In genomic region chr5:172868436-172868923, GRCh38 we compare ENCODE assay signal across 11 cellular contexts. TPM values are rescaled to one million over a fixed set of nuclear protein-coding genes. Genes with fewer than 3 reads are reported as not detected.
DNase-seq lines count a peak whose midpoint lies in the region; ATAC-seq, FAIRE-seq and TF ChIP-seq lines count a peak whose summit lies in the region.
"Had no signal": no experiment of that assay in that cellular context is flagged by ENCODE, and none has a peak within 500 bp of the region (broad histone marks: within the 10 kb centered on the region; RNA-seq: fewer than 3 reads in every experiment).

No MANE protein-coding gene starts in this region.

- no peak overlapping the region for H2BK120ac ChIP-seq in H1 (replicated peaks; ENCODE audit: low read depth, low read length)

- H3K23me2 ChIP-seq in H1 (ENCODE audit: low read depth, low read length), result no peaks in the 10 kb centered on the region

- no TSS peak for BruUV-seq in Panc1 (replicated peaks; lab: Mats Ljungman, UMichigan)

- H4K20me1 ChIP-seq in H1 (replicated peaks in 1 of 2; ENCODE audit: control insufficient read depth in 1 of 2, insufficient read depth in 2 of 2, low read length in 2 of 2) (peaks cover 18 to 30% of the 10 kb centered on the region in 2 experiments), neural progenitor cell (ENCODE audit: low read depth) (peaks cover 82% of the 10 kb centered on the region)

- H3K4ac ChIP-seq in H1 (replicated peaks; ENCODE audit: insufficient read length, low read depth, low read length), result no peak overlapping the region

- no peak overlapping the region for H2BK20ac ChIP-seq in H1 (ENCODE audit: low read length)

- no peaks in the 10 kb centered on the region for H3K27me3 Mint-ChIP-seq in neural progenitor cell (ENCODE audit: insufficient read depth, low read depth)

- no peak for TF ChIP-seq RAD21 in H1 (IDR thresholded peaks at IDR 0.05 in 1 of 2, conservative IDR thresholded peaks at IDR 0.05 in 1 of 2; ENCODE audit: low read depth in 2 of 2, low read length in 2 of 2)

- H3K14ac ChIP-seq in H1 (ENCODE audit: insufficient read length), result no peak overlapping the region

- no peak overlapping the region for H3K23ac ChIP-seq in H1 (ENCODE audit: insufficient read length)

- H4K5ac ChIP-seq in H1 (ENCODE audit: insufficient read length, low read depth, low read length), result no peak overlapping the region

- 89% methylated on average over 9 of the region's 9 CpGs; no CpG with 5 or more reads in 1 of the 2 experiments for WGBS in H1 (ENCODE audit: extremely low coverage in 1 of 2, insufficient coverage in 1 of 2, insufficient read length in 1 of 2, insufficient replicate concordance in 2 of 2, low coverage in 1 of 2, low lambda C conversion rate in 2 of 2, missing lambda C conversion rate in 1 of 2), 2 experiments

- no peak overlapping the region for H2AK5ac ChIP-seq in H1 (ENCODE audit: low read depth, low read length)

- H3K27me3 ChIP-seq in Panc1 (ENCODE audit: control insufficient read depth, insufficient read depth, low read length) (no peaks in the 10 kb centered on the region), H1 (replicated peaks in 1 of 4; ENCODE audit: control insufficient read depth in 3 of 4, extremely low read depth in 1 of 4, insufficient read depth in 3 of 4, low read length in 3 of 4) (no peaks in the 10 kb centered on the region), neural progenitor cell (no peaks in the 10 kb centered on the region)
- H3K27me3 ChIP-seq: BE2C had no signal

- CTCF ChIA-PET in Panc1 (lab: Charles Lee), result no interaction called here
- CTCF ChIA-PET in H1 (lab: Charles Lee; ENCODE audit: partially characterized antibody), result interaction anchor here (0.9 to 1.2 kb wide), 2 partner anchors 64 to 148 kb away, joined by 3 read pairs; no protein-coding TSS in a partner anchor

- H3F3A ChIP-seq in neural progenitor cell (ENCODE audit: low read depth), result no peaks in the 10 kb centered on the region

- no peak overlapping the region for H3K4me2 ChIP-seq in H1 (ENCODE audit: insufficient read depth in 1 of 2, low read depth in 2 of 2, low read length in 2 of 2)
- no peak overlapping the region for H3K4me2 ChIP-seq in neural progenitor cell

- peak; percentile 80 for DNase-seq in A172 (ENCODE audit: low spot score)
- DNase-seq in Panc1 (ENCODE audit: low read depth, low spot score), result no peak
- DNase-seq in H1 (ENCODE audit: low read depth in 1 of 2, low spot score in 2 of 2), result no peak
- DNase-seq in neural progenitor cell (ENCODE audit: low spot score), result no peak
- DNase-seq in NAMALWA (ENCODE audit: low spot score), result no peak
- no peak for DNase-seq in SK-N-DZ (ENCODE audit: low spot score)
- DNase-seq in SIG-M5 treated with dmso at 0.1 percent for 504 hours (lab: John Stamatoyannopoulos, UW; ENCODE audit: unreplicated experiment), result no peak
- DNase-seq in activated CD4-positive, alpha-beta T cell treated with anti-CD3 and anti-CD28 coated beads for 1 hour, result no peak
- DNase-seq: stimulated activated CD4-positive, alpha-beta T cell treated with anti-CD3 and anti-CD28 coated beads, Interleukin-4, amount 100 ng/mL, for 1 hour had no signal

- H4K8ac ChIP-seq in H1 (ENCODE audit: extremely low read depth, insufficient read depth, low read length), result no peak overlapping the region

- H3K9me3 Mint-ChIP-seq in neural progenitor cell, result no peaks in the 10 kb centered on the region
- H3K9me3 Mint-ChIP-seq: WTC11 had no signal

- H3K4me1 ChIP-seq in Panc1 (ENCODE audit: control insufficient read depth, insufficient read depth, low read length) (peaks cover 99% of the 10 kb centered on the region), H1 (replicated peaks in 1 of 4; ENCODE audit: control insufficient read depth in 3 of 4, insufficient read depth in 4 of 4, low read length in 3 of 4) (peaks cover 15 to 49% (median 34%) of the 10 kb centered on the region in 4 experiments), neural progenitor cell (peaks cover 22% of the 10 kb centered on the region)

- H2BK12ac ChIP-seq in H1 (ENCODE audit: low read depth, low read length), result no peak overlapping the region

- H3K4me3 Mint-ChIP-seq in neural progenitor cell, result no peak overlapping the region
- H3K4me3 Mint-ChIP-seq: WTC11 had no signal

- H2BK15ac ChIP-seq in H1 (ENCODE audit: low read length), result no peak overlapping the region

- no peak overlapping the region for H4K91ac ChIP-seq in H1 (replicated peaks; ENCODE audit: insufficient read length, low read length)

- H3K36me3 ChIP-seq in Panc1 (ENCODE audit: control insufficient read depth, insufficient read depth, low read length), result no peaks in the 10 kb centered on the region
- H3K36me3 ChIP-seq in H1 (ENCODE audit: control insufficient read depth in 2 of 4, insufficient read depth in 4 of 4, low read length in 3 of 4), result no peaks in the 10 kb centered on the region; a peak in 1 of 8 replicates
- no peaks in the 10 kb centered on the region for H3K36me3 ChIP-seq in neural progenitor cell

- TF ChIP-seq CTCF in Panc1 (IDR thresholded peaks at IDR 0.05) (no peak), H1 (IDR thresholded peaks at IDR 0.05; ENCODE audit: control extremely low read depth in 1 of 3, insufficient read depth in 1 of 3, low read depth in 1 of 3, low read length in 3 of 3) (no peak), neural progenitor cell (IDR thresholded peaks at IDR 0.05) (no peak)

- H3K79me2 ChIP-seq in H1 (ENCODE audit: control insufficient read depth in 1 of 2, insufficient read depth in 2 of 2, low read length in 2 of 2) (peaks cover 0 to 51% of the 10 kb centered on the region in 2 experiments; a peak in 2 of 4 replicates), neural progenitor cell (ENCODE audit: low read depth) (peaks cover 17% of the 10 kb centered on the region)

- H2AFZ ChIP-seq in H1 (ENCODE audit: low read length) (no peak overlapping the region), neural progenitor cell (replicated peaks) (no peak overlapping the region)

- H3K56ac ChIP-seq in H1 (replicated peaks; ENCODE audit: insufficient read length, low read depth, low read length), result no peak overlapping the region

- H3K36me3 Mint-ChIP-seq in neural progenitor cell, result no peaks in the 10 kb centered on the region
- H3K36me3 Mint-ChIP-seq: WTC11 had no signal

- ATAC-seq in Panc1, result peak; percentile 69
- ATAC-seq: WTC11 had no signal

- in situ Hi-C loops in Panc1 (cut with HindIII; ENCODE audit: low pct_unique_long_range_greater_than_20kb, low sequenced_read_pairs), result no loop called here

- intact Hi-C loops in Panc1 (cut with micrococcal nuclease; ENCODE audit: unreplicated experiment), result loop anchor here (2.0 to 10.0 kb wide), 3 partner anchors 64 to 154 kb away; partner anchors contain the start of gene DUSP1

- H2BK5ac ChIP-seq in H1 (ENCODE audit: low read depth, low read length), result peak overlapping the region; percentile 38; the same call in 1 of the 2 replicates

- POLR2A ChIA-PET in Panc1 (lab: Charles Lee), result no interaction called here
- POLR2A ChIA-PET in H1 (lab: Charles Lee; ENCODE audit: partially characterized antibody), result interaction anchor here (1.0 to 1.3 kb wide), 4 partner anchors 10 to 98 kb away, joined by 3 to 4 read pairs (median 4); no protein-coding TSS in a partner anchor

- FAIRE-seq in H1 (lab: Jason Lieb, UNC), result no peak

- no peak for TF ChIP-seq POLR2A in H1 (IDR thresholded peaks at IDR 0.05; ENCODE audit: control extremely low read depth in 1 of 2, low read depth in 2 of 2, low read length in 2 of 2)

- TF ChIP-seq EP300 in H1 (IDR thresholded peaks at IDR 0.05; ENCODE audit: borderline replicate concordance in 1 of 2, low read depth in 2 of 2, low read length in 2 of 2), result no peak

- peaks cover 14% of the 10 kb centered on the region for H3K79me1 ChIP-seq in H1 (ENCODE audit: low read depth, low read length)

- H3K4me3 ChIP-seq in Panc1 (ENCODE audit: low read depth in 2 of 2, low read length in 2 of 2), result peak overlapping the region in 1 of 2 experiments; percentile 25; a peak in 2 of 4 replicates
- H3K4me3 ChIP-seq in H1 (ENCODE audit: extremely low read depth in 1 of 4, insufficient read depth in 2 of 4, low read depth in 3 of 4, low read length in 4 of 4), result no peak overlapping the region
- H3K4me3 ChIP-seq in neural progenitor cell, result no peak overlapping the region

- H3K27ac ChIP-seq in Panc1 (ENCODE audit: low read length), result peak overlapping the region; percentile 98
- no peak overlapping the region for H3K27ac ChIP-seq in H1 (ENCODE audit: low read depth, low read length)
- H3K27ac ChIP-seq in neural progenitor cell, result no peak overlapping the region

- H3K18ac ChIP-seq in H1 (ENCODE audit: extremely low read depth, low read length), result no peak overlapping the region

- peak overlapping the region; percentile 10 for H3K27ac Mint-ChIP-seq in neural progenitor cell
- H3K27ac Mint-ChIP-seq: WTC11 had no signal

- peaks cover 19% of the 10 kb centered on the region for H3K4me1 Mint-ChIP-seq in neural progenitor cell

- H3K9ac ChIP-seq in H1 (replicated peaks in 1 of 4; ENCODE audit: extremely low read depth in 1 of 4, low read depth in 3 of 4, low read length in 3 of 4) (no peak overlapping the region), neural progenitor cell (no peak overlapping the region)

- no peaks in the 10 kb centered on the region for H3K9me3 ChIP-seq in Panc1 (ENCODE audit: control insufficient read depth, insufficient read depth, low read depth, low read length)
- H3K9me3 ChIP-seq in H1 (ENCODE audit: insufficient read depth in 2 of 2, low read depth in 1 of 2, low read length in 1 of 2), result no peaks in the 10 kb centered on the region
- no peaks in the 10 kb centered on the region for H3K9me3 ChIP-seq in neural progenitor cell (ENCODE audit: low read depth)
- H3K9me3 ChIP-seq: BE2C had no signal

TF ChIP-seq in H1, 55 proteins besides CTCF, POLR2A, EP300 and RAD21 (continues in another document):
- no peak for TF ChIP-seq BACH1 (IDR thresholded peaks at IDR 0.05; ENCODE audit: low read length)

RNA-seq across cellular contexts. Expression of gene ERGIC1, which starts 34.4 kb away (rescaled TPM):
- total RNA-seq in A172 (2014; rRNA removed; shearing (Covaris generic)), result 87.2 and 91.6 TPM in 2 replicates
- total RNA-seq in Panc1 (2021; ENCODE audit: unreplicated experiment) (206 TPM), neural progenitor cell (ENCODE audit: low replicate concordance) (28.7 and 50.8 TPM in 2 replicates)
- polyA plus RNA-seq in Panc1 (2012; ENCODE audit: insufficient read length), result 419 TPM
- 95.3 and 96.1 TPM in 2 replicates for total RNA-seq in H1 (2021; fragmentation: NEBNext Ultra II Directional; extraction: Animal tissue kit (Norgen Biotek cat#: 25700))
- polyA plus RNA-seq in H1 (2011; rRNA removed), result 106 and 119 TPM in 2 replicates
- polyA plus RNA-seq in H1 (2011; cell fraction: cytosol; rRNA removed), result 98.1 TPM
- 111 TPM for polyA plus RNA-seq in H1 (2011; cell fraction: nucleus; rRNA removed)
- polyA plus RNA-seq in H1 (2012, experiment 1 of 2), result 66.7 to 101 TPM (median 89.0 TPM) in 4 replicates
- 62.7 TPM for polyA plus RNA-seq in H1 (2012, experiment 2 of 2)
- polyA plus RNA-seq in H1 (2013, experiment 1 of 2), result 77.6 TPM
- polyA plus RNA-seq in H1 (2013, experiment 2 of 2), result 91.5 TPM
- polyA minus RNA-seq in H1 (2011; rRNA and poly(A)+ RNA removed), result 164 and 223 TPM in 2 replicates
- polyA minus RNA-seq in H1 (2011; cell fraction: cytosol; rRNA and poly(A)+ RNA removed), result 56.1 TPM
- 85.4 TPM for polyA minus RNA-seq in H1 (2011; cell fraction: nucleus; rRNA and poly(A)+ RNA removed)
- polyA plus RNA-seq in SK-N-DZ (2014; cell fraction: cytosol; rRNA removed), result 114 and 117 TPM in 2 replicates
- polyA plus RNA-seq in SK-N-DZ (2014; cell fraction: nucleus; rRNA removed), result 53.9 and 54.7 TPM in 2 replicates
